Comparison of ENCODE assay signal across 30 cellular contexts in genomic region chr11:46220313-46220712, GRCh38. TPM values are rescaled to one million over a fixed set of nuclear protein-coding genes. Genes with fewer than 3 reads are reported as not detected.
"Had no signal": no experiment of that assay in that cellular context is flagged by ENCODE, and none has a peak within 500 bp of the region (broad histone marks: within the 10 kb centered on the region; RNA-seq: fewer than 3 reads in every experiment).

No MANE protein-coding gene starts in this region.

- H3K36me3 ChIP-seq: colonic mucosa, heart left ventricle, WERI-Rb-1 had no signal

- H3K27ac ChIP-seq: body of pancreas, colonic mucosa, dorsolateral prefrontal cortex, heart left ventricle, WERI-Rb-1 had no signal

- H3K27me3 ChIP-seq: body of pancreas, colonic mucosa had no signal

- H3K9me3 ChIP-seq: body of pancreas, colonic mucosa, heart left ventricle had no signal

- H3K4me1 ChIP-seq: body of pancreas, colonic mucosa, heart left ventricle had no signal

- H3K4me3 ChIP-seq: body of pancreas, colonic mucosa, dorsolateral prefrontal cortex, heart left ventricle had no signal

- FAIRE-seq: frontal cortex had no signal

- DNase-seq: activated B cell treated with CpG ODN at 0.5 μM for 24 hours; activated CD4-positive, alpha-beta T cell treated with anti-CD3 and anti-CD28 coated beads for 48 hours; activated CD4-positive, alpha-beta T cell treated with anti-CD3 and anti-CD28 coated beads, Interleukin-2, amount 50 U/mL, for 1 hour; activated CD4-positive, alpha-beta T cell treated with anti-CD3 and anti-CD28 coated beads, Interleukin-2, amount 50 U/mL, for 48 hours; activated CD8-positive, alpha-beta memory T cell treated with anti-CD3 and anti-CD28 coated beads for 24 hours; activated CD8-positive, alpha-beta T cell treated with anti-CD3 and anti-CD28 coated beads for 36 hours; activated effector memory CD4-positive, alpha-beta T cell treated with Interleukin-2 at 50 U/mL for 16 hours; activated gamma-delta T cell treated with Interleukin-2 at 50 U/mL for 16 hours; activated naive CD4-positive, alpha-beta T cell treated with anti-CD3 and anti-CD28 coated beads, Interleukin-2, amount 50 U/mL, for 16 hours; activated naive CD4-positive, alpha-beta T cell treated with Interleukin-2 at 50 U/mL for 16 hours; activated T-cell treated with anti-CD3 and anti-CD28 coated beads, Interleukin-2, amount 50 U/mL, for 4 hours; amniotic stem cell; anterior cingulate cortex; body of pancreas; caudate nucleus; colonic mucosa; dorsolateral prefrontal cortex; effector memory CD4-positive, alpha-beta T cell; endodermal cell; foreskin fibroblast; glutamatergic neuron; heart left ventricle; T-helper 1 cell; T-helper 17 cell; T1000; WERI-Rb-1 had no signal

- ATAC-seq: activated CD4-positive, CD25-positive, alpha-beta regulatory T cell treated with anti-CD3 and anti-CD28 coated beads, Interleukin-2, amount 50 U/mL, for 24 hours; activated CD8-positive, alpha-beta T cell treated with anti-CD3 and anti-CD28 coated beads for 36 hours; activated T-cell treated with anti-CD3 and anti-CD28 coated beads, Interleukin-2, amount 50 U/mL, for 4 hours; activated T-helper 17 cell treated with anti-CD3 and anti-CD28 coated beads, Interleukin-2, amount 50 U/mL, for 72 hours; body of pancreas; esophagus mucosa; heart left ventricle; T-helper 17 cell had no signal

RNA-seq across cellular contexts. Expression of gene CREB3L1, which starts 57.1 kb away (rescaled TPM):
- total RNA-seq: activated B cell treated with CpG ODN at 0.5 μM for 24 hours; activated CD8-positive, alpha-beta T cell treated with anti-CD3 and anti-CD28 coated beads for 36 hours; activated T-helper 17 cell treated with anti-CD3 and anti-CD28 coated beads, Interleukin-2, amount 50 U/mL, for 72 hours; T-helper 17 cell had no signal
